In genomic region chr5:30041831-30042385, GRCh38 we compare ENCODE assay signal across 23 cellular contexts.
DNase-seq lines count a peak whose midpoint lies in the region; ATAC-seq and TF ChIP-seq lines count a peak whose summit lies in the region.
"Had no signal": no experiment of that assay in that cellular context is flagged by ENCODE, and none has a peak within 500 bp of the region (broad histone marks: within the 10 kb centered on the region; RNA-seq: fewer than 3 reads in every experiment).

No MANE protein-coding gene starts in this region.

- no peak overlapping the region for H2BK5ac ChIP-seq in mesenchymal stem cell (ENCODE audit: low read depth, low read length, poor library complexity, severe bottlenecking)

- peak; percentile 42 for ATAC-seq in aorta (ENCODE audit: low FRiP score)
- ATAC-seq: T-cell had no signal

- intact Hi-C loops in aorta (cut with DNase I): no loop called here

- H2BK120ac ChIP-seq in mesenchymal stem cell (ENCODE audit: low read depth, low read length): no peak overlapping the region

- no peaks in the 10 kb centered on the region for H3K79me1 ChIP-seq in mesenchymal stem cell (replicated peaks; ENCODE audit: low read length, poor library complexity, severe bottlenecking)

- no peak overlapping the region for H3K9ac ChIP-seq in mesenchymal stem cell (ENCODE audit: low read length)
- H3K9ac ChIP-seq: BLaER1 treated with 17β-estradiol and CSF1 and Interleukin-3, amounts not matched to agents 10 nM and 100 nM; SK-N-SH had no signal

- no peak overlapping the region for H3K4me2 ChIP-seq in mesenchymal stem cell (ENCODE audit: low read length, poor library complexity, severe bottlenecking)
- H3K4me2 ChIP-seq: BLaER1 treated with 17β-estradiol and CSF1 and Interleukin-3, amounts not matched to agents 10 nM and 100 nM; SK-N-SH had no signal

- WGBS in mesenchymal stem cell: 77% methylated on average over 7 of the region's 7 CpGs
- 76 to 85% methylated on average over 7 of the region's 7 CpGs for WGBS in aorta, 2 donors

- H3K4me1 ChIP-seq in mesenchymal stem cell (ENCODE audit: control insufficient read depth, insufficient read depth, low read depth, low read length) (peaks cover 12% of the 10 kb centered on the region), aorta (ENCODE audit: control insufficient read depth in 1 of 2, insufficient read depth in 2 of 2, low read length in 2 of 2) (no peaks in the 10 kb centered on the region)
- H3K4me1 ChIP-seq: BLaER1 treated with 17β-estradiol and CSF1 and Interleukin-3, amounts not matched to agents 10 nM and 100 nM had no signal

- H3K27ac ChIP-seq in mesenchymal stem cell (ENCODE audit: low read length, poor library complexity, severe bottlenecking): no peak overlapping the region
- H3K27ac ChIP-seq in aorta (ENCODE audit: low read depth in 1 of 2, low read length in 2 of 2): no peak overlapping the region
- H3K27ac ChIP-seq: 22Rv1; BLaER1 treated with 17β-estradiol and CSF1 and Interleukin-3, amounts not matched to agents 10 nM and 100 nM had no signal

- no peak overlapping the region for H4K8ac ChIP-seq in mesenchymal stem cell (ENCODE audit: low read length)

- CTCF ChIA-PET in HEK293T (lab: Yijun Ruan, JAX): no interaction called here

- H3K27me3 ChIP-seq in mesenchymal stem cell (ENCODE audit: control insufficient read depth in 1 of 2, insufficient read depth in 1 of 2, low read length in 2 of 2) (no peaks in the 10 kb centered on the region), aorta (ENCODE audit: control insufficient read depth in 1 of 2, insufficient read depth in 2 of 2, low read length in 1 of 2) (no peaks in the 10 kb centered on the region)
- H3K27me3 ChIP-seq: BLaER1 treated with 17β-estradiol and CSF1 and Interleukin-3, amounts not matched to agents 10 nM and 100 nM had no signal

- H3K36me3 ChIP-seq in mesenchymal stem cell (ENCODE audit: control insufficient read depth in 1 of 2, insufficient read depth in 2 of 2, low read depth in 1 of 2, low read length in 2 of 2) (no peaks in the 10 kb centered on the region), aorta (ENCODE audit: control insufficient read depth in 1 of 2, insufficient read depth in 2 of 2, low read length in 1 of 2) (no peaks in the 10 kb centered on the region)
- H3K36me3 ChIP-seq: BLaER1 treated with 17β-estradiol and CSF1 and Interleukin-3, amounts not matched to agents 10 nM and 100 nM had no signal

- H3K9me3 ChIP-seq in mesenchymal stem cell (ENCODE audit: control insufficient read depth, low read length) (no peaks in the 10 kb centered on the region), aorta (ENCODE audit: control insufficient read depth, low read length) (no peaks in the 10 kb centered on the region)
- H3K9me3 ChIP-seq: BLaER1 treated with 17β-estradiol and CSF1 and Interleukin-3, amounts not matched to agents 10 nM and 100 nM; SK-N-SH had no signal

- POLR2A ChIA-PET in HEK293T (lab: Yijun Ruan, JAX): no interaction called here

- no peak overlapping the region for H2BK12ac ChIP-seq in mesenchymal stem cell (ENCODE audit: low read length in 2 of 2)

- no peak overlapping the region for H2BK15ac ChIP-seq in mesenchymal stem cell (ENCODE audit: low read depth, poor library complexity, severe bottlenecking)

- DNase-seq in NCI-H146 (lab: John Stamatoyannopoulos, UW): peak; percentile 12
- DNase-seq in NCI-H146 treated with DMSO at 0.1 percent for 48 hours (lab: John Stamatoyannopoulos, UW; ENCODE audit: unreplicated experiment): no peak
- DNase-seq in SHP77 (lab: John Stamatoyannopoulos, UW): peak; percentile 52 to 70
- DNase-seq in mesenchymal stem cell: no peak
- no peak for DNase-seq in aorta
- DNase-seq in activated T-cell treated with anti-CD3 and anti-CD28 coated beads, Interleukin-2, amount 50 U/mL, for 48 hours: no peak
- DNase-seq in HEK293T (ENCODE audit: extremely low spot score): no peak
- DNase-seq in NCI-H226: no peak
- DNase-seq: DMS153, GDM1, H7, KBM-7, NCI-H1092, NCI-H1436, NCI-H2029 treated with DMSO at 0.1 percent for 48 hours, NCI-H345, NCI-H524, NCI-H82, SIG-M5, SK-N-SH, T-cell had no signal

- no peak overlapping the region for H3K4me3 ChIP-seq in mesenchymal stem cell (ENCODE audit: insufficient read depth in 1 of 2, low read depth in 1 of 2, low read length in 2 of 2)
- H3K4me3 ChIP-seq in aorta (ENCODE audit: low read length in 2 of 2): no peak overlapping the region
- H3K4me3 ChIP-seq: BLaER1 treated with 17β-estradiol and CSF1 and Interleukin-3, amounts not matched to agents 10 nM and 100 nM had no signal

- no peak overlapping the region for H4K91ac ChIP-seq in mesenchymal stem cell (ENCODE audit: low read length)

- H3K14ac ChIP-seq in mesenchymal stem cell (ENCODE audit: low read length in 2 of 2): no peak overlapping the region

- no peak overlapping the region for H3K4ac ChIP-seq in mesenchymal stem cell (ENCODE audit: low read depth in 1 of 2, low read length in 2 of 2)

- H2AK5ac ChIP-seq in mesenchymal stem cell (ENCODE audit: low read length, severe bottlenecking): peak overlapping the region; percentile 10

- H3K18ac ChIP-seq in mesenchymal stem cell (ENCODE audit: low read depth in 1 of 2, low read length in 2 of 2): no peak overlapping the region

- no peak overlapping the region for H2AFZ ChIP-seq in mesenchymal stem cell (ENCODE audit: low read depth, low read length)

- no peak overlapping the region for H3K23ac ChIP-seq in mesenchymal stem cell (ENCODE audit: low read length in 2 of 2)

TF ChIP-seq in HEK293T, 16 proteins besides CTCF, POLR2A, EP300 and RAD21:
- no peak for TF ChIP-seq HDGF (IDR thresholded peaks at IDR 0.05; ENCODE audit: borderline replicate concordance)
- TF ChIP-seq L3MBTL2 (conservative IDR thresholded peaks at IDR 0.05): no peak
- TF ChIP-seq FOXK2 (IDR thresholded peaks at IDR 0.05): no peak
- no peak for TF ChIP-seq SP1 (IDR thresholded peaks at IDR 0.05)
- TF ChIP-seq ARNT (IDR thresholded peaks at IDR 0.05): no peak
- TF ChIP-seq SUZ12 (IDR thresholded peaks at IDR 0.05): no peak
- TF ChIP-seq, protein P1, sequence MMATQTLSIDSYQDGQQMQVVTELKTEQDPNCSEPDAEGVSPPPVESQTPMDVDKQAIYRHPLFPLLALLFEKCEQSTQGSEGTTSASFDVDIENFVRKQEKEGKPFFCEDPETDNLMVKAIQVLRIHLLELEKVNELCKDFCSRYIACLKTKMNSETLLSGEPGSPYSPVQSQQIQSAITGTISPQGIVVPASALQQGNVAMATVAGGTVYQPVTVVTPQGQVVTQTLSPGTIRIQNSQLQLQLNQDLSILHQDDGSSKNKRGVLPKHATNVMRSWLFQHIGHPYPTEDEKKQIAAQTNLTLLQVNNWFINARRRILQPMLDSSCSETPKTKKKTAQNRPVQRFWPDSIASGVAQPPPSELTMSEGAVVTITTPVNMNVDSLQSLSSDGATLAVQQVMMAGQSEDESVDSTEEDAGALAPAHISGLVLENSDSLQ (IDR thresholded peaks at IDR 0.05): no peak
- TF ChIP-seq NFRKB (IDR thresholded peaks at IDR 0.05): no peak
- no peak for TF ChIP-seq BHLHE40 (IDR thresholded peaks at IDR 0.05; ENCODE audit: borderline replicate concordance)
- no peak for TF ChIP-seq LEF1 (IDR thresholded peaks at IDR 0.05; ENCODE audit: borderline replicate concordance)
- no peak for TF ChIP-seq ZNF384 (IDR thresholded peaks at IDR 0.05)
- no peak for TF ChIP-seq ELF4 (IDR thresholded peaks at IDR 0.05)
- no peak for TF ChIP-seq CTBP1 (IDR thresholded peaks at IDR 0.05; ENCODE audit: borderline replicate concordance)
- no peak for TF ChIP-seq FOXM1 (IDR thresholded peaks at IDR 0.05; ENCODE audit: borderline replicate concordance)
- TF ChIP-seq FOXA1 (IDR thresholded peaks at IDR 0.05): no peak
- no peak for TF ChIP-seq TARDBP (IDR thresholded peaks at IDR 0.05)

Comparison
In these comparisons a context has a peak if more than half of its experiments do, and no peak if none do; other contexts are left out.
1. DNase-seq: peak in NCI-H146 (single experiment) and SHP77 (2 of 2); none in NCI-H146 treated with DMSO at 0.1 percent for 48 hours (single experiment), mesenchymal stem cell (single experiment), aorta (0 of 2), activated T-cell treated with anti-CD3 and anti-CD28 coated beads, Interleukin-2, amount 50 U/mL, for 48 hours (0 of 2), HEK293T (single experiment) and NCI-H226 (single experiment).